ENCODE assay signal across 8 cellular contexts in genomic region chr6:78810146-78810545, GRCh38. TPM values are rescaled to one million over a fixed set of nuclear protein-coding genes. Genes with fewer than 3 reads are reported as not detected.
A peak's percentile ranks its signal among the peaks of the same experiment; 100 is the strongest.
DNase-seq lines count a peak whose midpoint lies in the region; ATAC-seq and TF ChIP-seq lines count a peak whose summit lies in the region.

No MANE protein-coding gene starts in this region.

- no peak overlapping the region for H3K4me3 ChIP-seq in HCT116 (replicated peaks in 1 of 2; ENCODE audit: low read depth in 1 of 2, low read length in 2 of 2)
- no peak overlapping the region for H3K4me3 ChIP-seq in thoracic aorta
- H3K4me3 ChIP-seq in heart left ventricle = no peak overlapping the region

- H3K4me1 ChIP-seq in HCT116 (ENCODE audit: control insufficient read depth in 1 of 2, insufficient read depth in 2 of 2, low read length in 2 of 2) = no peaks in the 10 kb centered on the region
- H3K4me1 ChIP-seq in thoracic aorta (ENCODE audit: control insufficient read depth in 1 of 2, low read depth in 2 of 2) = no peaks in the 10 kb centered on the region
- H3K4me1 ChIP-seq in heart left ventricle = no peaks in the 10 kb centered on the region

- H3K9me3 ChIP-seq in HCT116 (ENCODE audit: control insufficient read depth in 1 of 2, insufficient read depth in 1 of 2, low read depth in 1 of 2, low read length in 2 of 2) (no peaks in the 10 kb centered on the region), thoracic aorta (no peaks in the 10 kb centered on the region), heart left ventricle (peaks cover 0 to 22% (median 0%) of the 10 kb centered on the region in 12 donors)

- TF ChIP-seq RAD21 in HCT116 (IDR thresholded peaks at IDR 0.05; ENCODE audit: low read depth) = peak; percentile 74

- H3K27ac ChIP-seq in HCT116 (ENCODE audit: low read depth, low read length) = no peak overlapping the region
- no peak overlapping the region for H3K27ac ChIP-seq in thoracic aorta
- no peak overlapping the region for H3K27ac ChIP-seq in heart left ventricle

- TF ChIP-seq CTCF in HCT116 (IDR thresholded peaks at IDR 0.05 in 2 of 3, conservative IDR thresholded peaks at IDR 0.05 in 1 of 3; ENCODE audit: borderline replicate concordance in 1 of 3, insufficient read depth in 1 of 3, low read depth in 2 of 3, low read length in 2 of 3) = peak; percentile 47 to 67 (median 67); a peak in 5 of 6 replicates
- peak; percentile 9 for TF ChIP-seq CTCF in thoracic aorta (IDR thresholded peaks at IDR 0.05)
- TF ChIP-seq CTCF in heart left ventricle (IDR thresholded peaks at IDR 0.05) = peak in 2 of 12 donors; percentile 12 to 29

- no TSS peak for BruUV-seq in HCT116 (replicated peaks; lab: Mats Ljungman, UMichigan)

- CTCF ChIA-PET in HCT116 (lab: Charles Lee) = interaction anchor here (0.6 to 2.7 kb wide), 16 partner anchors 9 to 1345 kb away, joined by 3 to 16 read pairs (median 3); no protein-coding TSS in a partner anchor

- intact Hi-C loops in HCT116 (cut with micrococcal nuclease) (loop anchor here (1.0 to 10.0 kb wide), 2 partner anchors 374 to 1065 kb away; no protein-coding TSS in a partner anchor), heart left ventricle (cut with DNase I) (no loop called here)

- no peaks in the 10 kb centered on the region for H3K9me2 ChIP-seq in HCT116 (ENCODE audit: insufficient read depth)

- H3K79me2 ChIP-seq in HCT116 (ENCODE audit: insufficient read depth, low read length) = no peaks in the 10 kb centered on the region

- no peaks in the 10 kb centered on the region for H4K20me1 ChIP-seq in HCT116 (ENCODE audit: insufficient read depth)

- H3K4me2 ChIP-seq in HCT116 (ENCODE audit: low read length) = no peak overlapping the region

- H3K36me3 ChIP-seq in HCT116 (ENCODE audit: control insufficient read depth in 1 of 2, insufficient read depth in 2 of 2, low read length in 2 of 2) (no peaks in the 10 kb centered on the region), thoracic aorta (no peaks in the 10 kb centered on the region), heart left ventricle (no peaks in the 10 kb centered on the region)

- DNase-seq in DMS153 (lab: John Stamatoyannopoulos, UW) (peak; percentile 66), HCT116 (ENCODE audit: low read depth, low spot score) (peak; percentile 31), NCI-H526 treated with DMSO at 0.1 percent for 48 hours (lab: John Stamatoyannopoulos, UW) (peak; percentile 55), thoracic aorta (ENCODE audit: low spot score) (no peak), heart left ventricle (no peak)
- DNase-seq in central memory CD4-positive, alpha-beta T cell = no peak

- ATAC-seq in HCT116 (peak; percentile 90), esophagus mucosa (peak; percentile 81), thoracic aorta (ENCODE audit: insufficient number of reproducible peaks, low FRiP score, low read depth) (no peak), heart left ventricle (no peak), GM19455 (IDR thresholded peaks at IDR 0.05; ENCODE audit: unreplicated experiment) (no peak)

- POLR2A ChIA-PET in HCT116 (lab: Charles Lee) = no interaction called here

- TF ChIP-seq POLR2A in HCT116 (IDR thresholded peaks at IDR 0.05; ENCODE audit: borderline replicate concordance, extremely low read depth, insufficient read depth, insufficient read length) = no peak
- TF ChIP-seq POLR2A in heart left ventricle (IDR thresholded peaks at IDR 0.05) = no peak

- RAD21 ChIA-PET in HCT116 (lab: Charles Lee; ENCODE audit: low non-redundant PET in 1 of 2, low total read pairs in 2 of 2, uncharacterized antibody in 2 of 2, unreplicated experiment in 2 of 2) = interaction anchor here in 1 of 2 experiments (0.6 kb wide), 1 partner anchor 440 kb away, joined by 3 read pairs; no protein-coding TSS in a partner anchor

- no peaks in the 10 kb centered on the region for H3K27me3 ChIP-seq in HCT116 (ENCODE audit: insufficient read depth, low read length)
- H3K27me3 ChIP-seq in thoracic aorta (replicated peaks; ENCODE audit: insufficient read depth) = no peaks in the 10 kb centered on the region
- no peaks in the 10 kb centered on the region for H3K27me3 ChIP-seq in heart left ventricle

- 10 to 21% (median 12%) methylated on average over 1 of the region's 1 CpG for WGBS in heart left ventricle, 4 donors

- no peak overlapping the region for H3K9ac ChIP-seq in HCT116 (ENCODE audit: low read length)

- H2AFZ ChIP-seq in HCT116 (ENCODE audit: low read depth, low read length, poor library complexity, severe bottlenecking) = no peak overlapping the region

TF ChIP-seq in HCT116, 20 proteins besides CTCF, POLR2A, EP300 and RAD21:
- TF ChIP-seq FOSL1 (IDR thresholded peaks at IDR 0.05; ENCODE audit: low read depth) = no peak
- no peak for TF ChIP-seq EGR1 (IDR thresholded peaks at IDR 0.05; ENCODE audit: low read depth)
- TF ChIP-seq SP1 (IDR thresholded peaks at IDR 0.05; ENCODE audit: low read depth) = no peak
- no peak for TF ChIP-seq YY1 (IDR thresholded peaks at IDR 0.05; ENCODE audit: extremely low read depth, insufficient replicate concordance, low read depth, low read length)
- TF ChIP-seq EZH2 (IDR thresholded peaks at IDR 0.05) = no peak
- no peak for TF ChIP-seq JUND (IDR thresholded peaks at IDR 0.05)
- TF ChIP-seq TCF7L2 (IDR thresholded peaks at IDR 0.05; ENCODE audit: borderline replicate concordance, extremely low read depth, insufficient read depth, insufficient read length) = no peak
- TF ChIP-seq CBX3 (IDR thresholded peaks at IDR 0.05; ENCODE audit: low read depth) = no peak
- TF ChIP-seq POLR2AphosphoS5 (IDR thresholded peaks at IDR 0.05; ENCODE audit: low read depth, low read length) = no peak
- no peak for TF ChIP-seq ELF1 (IDR thresholded peaks at IDR 0.05; ENCODE audit: borderline replicate concordance, low read depth)
- no peak for TF ChIP-seq MAX (IDR thresholded peaks at IDR 0.05)
- no peak for TF ChIP-seq ZNF274 (IDR thresholded peaks at IDR 0.05; ENCODE audit: low read depth, low read length)
- no peak for TF ChIP-seq SRF (IDR thresholded peaks at IDR 0.05; ENCODE audit: low read depth)
- no peak for TF ChIP-seq CEBPB (IDR thresholded peaks at IDR 0.05; ENCODE audit: low read depth)
- TF ChIP-seq ZBTB33 (IDR thresholded peaks at IDR 0.05; ENCODE audit: extremely low read depth, insufficient replicate concordance, low read length) = no peak
- no peak for TF ChIP-seq SIN3A (IDR thresholded peaks at IDR 0.05; ENCODE audit: low read depth)
- no peak for TF ChIP-seq ATF3 (IDR thresholded peaks at IDR 0.05)
- TF ChIP-seq ZFX (IDR thresholded peaks at IDR 0.05) = no peak
- no peak for TF ChIP-seq EZH2phosphoT487 (IDR thresholded peaks at IDR 0.05; ENCODE audit: borderline replicate concordance)
- no peak for TF ChIP-seq REST (IDR thresholded peaks at IDR 0.05; ENCODE audit: low read depth)

RNA-seq across cellular contexts. Expression of gene IRAK1BP1, which starts 57.2 kb away (rescaled TPM):
- 5.4 TPM for total RNA-seq in HCT116 (2021; ENCODE audit: unreplicated experiment)
- 0.91 and 2.1 TPM in 2 replicates for polyA plus RNA-seq in HCT116 (2012)
- 2.7 TPM for total RNA-seq in esophagus mucosa
- total RNA-seq in thoracic aorta = 1 to 10 TPM; 1.6 to 2.2 TPM
- total RNA-seq in heart left ventricle = 1 to 10 TPM; 2.7 to 5.4 (median 3.4) TPM
- 1 to 10 TPM; 1.9 to 3.2 TPM for polyA plus RNA-seq in heart left ventricle

Comparison
In these comparisons a context has a peak if more than half of its experiments do, and no peak if none do; other contexts are left out.
1. DNase-seq: peak in DMS153 (single experiment), HCT116 (single experiment) and NCI-H526 treated with DMSO at 0.1 percent for 48 hours (single experiment); none in thoracic aorta (single experiment), central memory CD4-positive, alpha-beta T cell (single experiment) and heart left ventricle (0 of 5).
2. ATAC-seq: peak in HCT116 (single experiment) and esophagus mucosa (single experiment); none in thoracic aorta (single experiment), heart left ventricle (0 of 4) and GM19455 (single experiment).